Comparison of ENCODE assay signal across 1 cellular context in the genomic region with DNA sequence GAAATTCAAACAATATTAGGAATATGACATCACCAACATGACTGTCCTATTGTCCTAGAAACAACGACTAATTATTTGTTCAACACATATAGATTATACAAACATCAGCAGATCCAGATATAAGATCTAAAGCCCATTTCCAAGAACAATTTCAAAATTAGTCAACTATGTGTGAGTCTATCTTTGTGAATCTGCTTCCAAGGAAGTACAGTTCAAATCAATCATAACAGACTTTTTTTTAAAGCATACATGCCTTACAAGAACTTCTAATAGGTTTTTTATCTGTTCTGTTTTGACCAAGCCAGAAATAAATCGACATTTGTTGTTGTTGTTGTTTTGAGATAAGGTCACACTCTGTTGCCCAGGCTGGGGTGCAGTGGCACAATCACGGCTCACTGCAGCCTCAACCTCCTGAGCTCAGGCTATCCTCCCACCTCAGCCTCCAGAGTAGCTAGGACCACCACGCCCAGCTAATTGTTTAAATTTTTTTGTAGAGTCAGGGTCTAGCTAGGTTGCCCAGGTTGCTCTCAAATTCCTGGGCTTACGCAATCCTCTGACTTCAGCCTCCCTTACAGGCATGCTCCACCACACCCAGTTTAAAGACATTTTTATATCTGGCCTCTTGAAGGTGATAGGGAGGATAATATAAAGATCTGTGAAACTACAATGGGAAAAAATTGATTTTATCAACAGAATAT.
TF ChIP-seq lines count a peak whose summit lies in the region.

No MANE protein-coding gene starts in this region.

TF ChIP-seq in H1, 55 proteins besides CTCF, POLR2A, EP300 and RAD21:
- TF ChIP-seq CEBPB (IDR thresholded peaks at IDR 0.05; ENCODE audit: low read depth, low read length), result peak; percentile 85
- TF ChIP-seq KDM1A (IDR thresholded peaks at IDR 0.05; ENCODE audit: borderline replicate concordance, low read length), result peak; percentile 19; the same call in 1 of the 2 replicates
- TF ChIP-seq CHD1 (IDR thresholded peaks at IDR 0.05; ENCODE audit: low read depth, low read length), result no peak
TF ChIP-seq in H1: peak in this region for 2.
